12 cellular contexts compared by ENCODE assay signal in the genomic region with DNA sequence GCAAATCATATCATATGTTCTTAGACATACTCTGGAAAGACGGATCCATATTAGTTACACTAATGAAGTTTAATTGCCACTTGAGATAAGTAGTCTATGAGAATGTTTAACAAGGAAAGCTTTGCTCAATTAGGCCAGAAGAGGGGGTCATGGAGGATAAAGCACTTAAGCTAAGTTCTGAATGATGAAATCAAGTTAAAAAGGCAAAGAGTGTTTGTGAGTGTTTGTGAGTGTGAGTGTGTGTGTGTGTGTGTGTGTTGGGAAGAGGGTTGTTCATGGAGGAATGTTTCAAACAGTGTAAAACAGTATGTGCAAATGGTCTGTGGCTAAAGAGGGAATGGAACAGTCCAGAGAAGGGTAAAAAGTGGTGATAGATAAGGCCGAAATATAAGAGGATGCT.
DNase-seq lines count a peak whose midpoint lies in the region; ATAC-seq, FAIRE-seq and TF ChIP-seq lines count a peak whose summit lies in the region.
"Had no signal": no experiment of that assay in that cellular context is flagged by ENCODE, and none has a peak within 500 bp of the region (broad histone marks: within the 10 kb centered on the region; RNA-seq: fewer than 3 reads in every experiment).

No MANE protein-coding gene starts in this region.

- H2BK120ac ChIP-seq in mesenchymal stem cell (ENCODE audit: low read depth, low read length), result no peak overlapping the region

- no peaks in the 10 kb centered on the region for H3K79me1 ChIP-seq in mesenchymal stem cell (replicated peaks; ENCODE audit: low read length, poor library complexity, severe bottlenecking)

- H3K9me2 ChIP-seq in MM.1S (replicated peaks; ENCODE audit: insufficient read depth, low read length), result no peaks in the 10 kb centered on the region

- ATAC-seq in WTC11, result peak; percentile 63

- H2AFZ ChIP-seq in MM.1S (ENCODE audit: low read length) (no peak overlapping the region), mesenchymal stem cell (ENCODE audit: low read depth, low read length) (no peak overlapping the region)

- no peaks in the 10 kb centered on the region for H3K36me3 ChIP-seq in MM.1S (replicated peaks; ENCODE audit: insufficient read depth, low read length)
- no peaks in the 10 kb centered on the region for H3K36me3 ChIP-seq in mesenchymal stem cell (ENCODE audit: control insufficient read depth in 1 of 2, insufficient read depth in 2 of 2, low read depth in 1 of 2, low read length in 2 of 2)
- H3K36me3 ChIP-seq in HAP-1 (replicated peaks), result no peaks in the 10 kb centered on the region
- H3K36me3 ChIP-seq: ascending aorta had no signal

- in situ Hi-C loops in HAP-1 (cut with MboI; ENCODE audit: low sequenced_read_pairs), result no loop called here

- no peak overlapping the region for H2BK12ac ChIP-seq in mesenchymal stem cell (ENCODE audit: low read length in 2 of 2)

- DNase-seq in ELR (ENCODE audit: low read depth), result peak; percentile 44
- DNase-seq in MM.1S, result no peak
- no peak for DNase-seq in WTC11 (ENCODE audit: low spot score)
- DNase-seq in mesenchymal stem cell, result peak; percentile 35
- DNase-seq in HAP-1 (ENCODE audit: low spot score in 2 of 2), result no peak
- no peak for DNase-seq in activated CD4-positive, alpha-beta T cell treated with anti-CD3 and anti-CD28 coated beads, Interleukin-2, amount 10 ng/mL, durations not matched to agents 24 days and 14 days
- no peak for DNase-seq in RCC 7860 (ENCODE audit: low spot score)
- DNase-seq: activated T-cell treated with anti-CD3 and anti-CD28 coated beads, Interleukin-2, amount 50 U/mL, for 1 hour; NCI-H1694 treated with DMSO at 0.1 percent for 48 hours; Right ventricle myocardium superior had no signal

- FAIRE-seq in RCC 7860 (lab: Jason Lieb, UNC), result no peak

- H2AK5ac ChIP-seq in mesenchymal stem cell (ENCODE audit: low read length, severe bottlenecking), result no peak overlapping the region

- H3K4me1 Mint-ChIP-seq in WTC11, result no peaks in the 10 kb centered on the region
- no peaks in the 10 kb centered on the region for H3K4me1 Mint-ChIP-seq in activated CD4-positive, alpha-beta T cell treated with anti-CD3 and anti-CD28 coated beads, Interleukin-2, amount 10 ng/mL, durations not matched to agents 24 days and 14 days

- H3K9ac ChIP-seq in MM.1S (ENCODE audit: low read length), result no peak overlapping the region
- H3K9ac ChIP-seq in mesenchymal stem cell (ENCODE audit: low read length), result no peak overlapping the region

- H3K14ac ChIP-seq in mesenchymal stem cell (ENCODE audit: low read length in 2 of 2), result no peak overlapping the region

- H2BK5ac ChIP-seq in mesenchymal stem cell (ENCODE audit: low read depth, low read length, poor library complexity, severe bottlenecking), result no peak overlapping the region

- H3K9me3 ChIP-seq in MM.1S (replicated peaks; ENCODE audit: insufficient read depth, low read length), result no peaks in the 10 kb centered on the region
- no peaks in the 10 kb centered on the region for H3K9me3 ChIP-seq in mesenchymal stem cell (ENCODE audit: control insufficient read depth, low read length)
- no peaks in the 10 kb centered on the region for H3K9me3 ChIP-seq in HAP-1

- H3K4me3 Mint-ChIP-seq in WTC11, result no peak overlapping the region
- H3K4me3 Mint-ChIP-seq in activated CD4-positive, alpha-beta T cell treated with anti-CD3 and anti-CD28 coated beads, Interleukin-2, amount 10 ng/mL, durations not matched to agents 24 days and 14 days, result no peak overlapping the region

- H4K91ac ChIP-seq in mesenchymal stem cell (ENCODE audit: low read length), result no peak overlapping the region

- CTCF ChIA-PET in WTC11 (lab: Charles Lee), result interaction anchor here (0.7 to 2.9 kb wide), 11 partner anchors 12 to 390 kb away, joined by 3 to 15 read pairs (median 3); no protein-coding TSS in a partner anchor

- H3K27ac Mint-ChIP-seq in WTC11, result no peak overlapping the region
- no peak overlapping the region for H3K27ac Mint-ChIP-seq in activated CD4-positive, alpha-beta T cell treated with anti-CD3 and anti-CD28 coated beads, Interleukin-2, amount 10 ng/mL, durations not matched to agents 24 days and 14 days

- TF ChIP-seq CTCF in MM.1S (IDR thresholded peaks at IDR 0.05; ENCODE audit: low read length) (peak; percentile 12; the same call in 1 of the 2 replicates), WTC11 (IDR thresholded peaks at IDR 0.05) (no peak)

- H3K4me3 ChIP-seq in MM.1S (ENCODE audit: low read length) (no peak overlapping the region), mesenchymal stem cell (ENCODE audit: insufficient read depth in 1 of 2, low read depth in 1 of 2, low read length in 2 of 2) (no peak overlapping the region), HAP-1 (no peak overlapping the region)
- H3K4me3 ChIP-seq: ascending aorta had no signal

- H3K23ac ChIP-seq in mesenchymal stem cell (ENCODE audit: low read length in 2 of 2), result no peak overlapping the region

- POLR2A ChIA-PET in WTC11 (lab: Charles Lee), result interaction anchor here (0.6 kb wide), 1 partner anchor 25 kb away, joined by 4 read pairs; no protein-coding TSS in a partner anchor

- H3K4ac ChIP-seq in mesenchymal stem cell (ENCODE audit: low read depth in 1 of 2, low read length in 2 of 2), result no peak overlapping the region

- WGBS in mesenchymal stem cell, result 50% methylated on average over 2 of the region's 2 CpGs

- H2BK15ac ChIP-seq in mesenchymal stem cell (ENCODE audit: low read depth, poor library complexity, severe bottlenecking), result no peak overlapping the region

- H4K20me1 ChIP-seq in MM.1S (ENCODE audit: insufficient read depth, low read length), result no peaks in the 10 kb centered on the region

- peaks cover under 1% of the 10 kb centered on the region; the same call in 1 of the 2 replicates for H3K9me3 Mint-ChIP-seq in WTC11
- no peaks in the 10 kb centered on the region for H3K9me3 Mint-ChIP-seq in activated CD4-positive, alpha-beta T cell treated with anti-CD3 and anti-CD28 coated beads, Interleukin-2, amount 10 ng/mL, durations not matched to agents 24 days and 14 days

- H3K36me3 Mint-ChIP-seq in WTC11, result no peaks in the 10 kb centered on the region
- no peaks in the 10 kb centered on the region for H3K36me3 Mint-ChIP-seq in activated CD4-positive, alpha-beta T cell treated with anti-CD3 and anti-CD28 coated beads, Interleukin-2, amount 10 ng/mL, durations not matched to agents 24 days and 14 days (ENCODE audit: low read depth)

- H3K27ac ChIP-seq in MM.1S (ENCODE audit: low read length) (no peak overlapping the region), mesenchymal stem cell (ENCODE audit: low read length, poor library complexity, severe bottlenecking) (no peak overlapping the region)
- H3K27ac ChIP-seq: ascending aorta, VCaP had no signal

- H3K18ac ChIP-seq in mesenchymal stem cell (ENCODE audit: low read depth in 1 of 2, low read length in 2 of 2), result no peak overlapping the region

- no peaks in the 10 kb centered on the region for H3K4me1 ChIP-seq in MM.1S (ENCODE audit: low read length)
- no peaks in the 10 kb centered on the region for H3K4me1 ChIP-seq in mesenchymal stem cell (ENCODE audit: control insufficient read depth, insufficient read depth, low read depth, low read length)
- H3K4me1 ChIP-seq in HAP-1, result peaks cover 21% of the 10 kb centered on the region
- H3K4me1 ChIP-seq: ascending aorta had no signal

- no peaks in the 10 kb centered on the region; the same call in 1 of the 2 replicates for H3K27me3 Mint-ChIP-seq in WTC11 (ENCODE audit: low read depth)
- H3K27me3 Mint-ChIP-seq in activated CD4-positive, alpha-beta T cell treated with anti-CD3 and anti-CD28 coated beads, Interleukin-2, amount 10 ng/mL, durations not matched to agents 24 days and 14 days, result no peaks in the 10 kb centered on the region

- no peak overlapping the region for H4K8ac ChIP-seq in mesenchymal stem cell (ENCODE audit: low read length)

- no peaks in the 10 kb centered on the region for H3K79me2 ChIP-seq in MM.1S (ENCODE audit: low read length)

- no peaks in the 10 kb centered on the region for H3F3A ChIP-seq in MM.1S (ENCODE audit: insufficient read depth, low read length)

- no peak overlapping the region for H3K4me2 ChIP-seq in MM.1S (ENCODE audit: low read depth, low read length)
- H3K4me2 ChIP-seq in mesenchymal stem cell (ENCODE audit: low read length, poor library complexity, severe bottlenecking), result no peak overlapping the region

- intact Hi-C loops in activated CD4-positive, alpha-beta T cell treated with anti-CD3 and anti-CD28 coated beads, Interleukin-2, amount 10 ng/mL, durations not matched to agents 24 days and 14 days (cut with micrococcal nuclease), result no loop called here

- H3K27me3 ChIP-seq in MM.1S (replicated peaks; ENCODE audit: insufficient read depth, low read length) (no peaks in the 10 kb centered on the region), mesenchymal stem cell (ENCODE audit: control insufficient read depth in 1 of 2, insufficient read depth in 1 of 2, low read length in 2 of 2) (no peaks in the 10 kb centered on the region), HAP-1 (ENCODE audit: low read depth) (no peaks in the 10 kb centered on the region)
- H3K27me3 ChIP-seq: ascending aorta had no signal

TF ChIP-seq in WTC11, 78 proteins besides CTCF, POLR2A, EP300 and RAD21:
- TF ChIP-seq NFE2L1 (CRISPR knock-in tag; IDR thresholded peaks at IDR 0.05) (no peak), JUN (CRISPR knock-in tag; IDR thresholded peaks at IDR 0.05) (no peak), CBFB (CRISPR knock-in tag; IDR thresholded peaks at IDR 0.05; ENCODE audit: low read depth) (no peak), ZNF396 (CRISPR knock-in tag; IDR thresholded peaks at IDR 0.05; ENCODE audit: borderline replicate concordance) (no peak)
TF ChIP-seq in WTC11: peak in this region for 0.

Comparison
In these comparisons a context has a peak if more than half of its experiments do, and no peak if none do; other contexts are left out.
1. DNase-seq: peak in ELR (single experiment) and mesenchymal stem cell (single experiment); none in MM.1S (single experiment), WTC11 (single experiment), HAP-1 (0 of 2), activated CD4-positive, alpha-beta T cell treated with anti-CD3 and anti-CD28 coated beads, Interleukin-2, amount 10 ng/mL, durations not matched to agents 24 days and 14 days (single experiment) and RCC 7860 (single experiment).